8 cellular contexts compared by ENCODE assay signal in genomic region chr1:232950919-232951579, GRCh38. TPM values are rescaled to one million over a fixed set of nuclear protein-coding genes. Genes with fewer than 3 reads are reported as not detected.
DNase-seq lines count a peak whose midpoint lies in the region; ATAC-seq, FAIRE-seq and TF ChIP-seq lines count a peak whose summit lies in the region.

No MANE protein-coding gene starts in this region.

- peaks cover 43% of the 10 kb centered on the region for H3K4me1 Mint-ChIP-seq in stimulated activated memory B cell treated with anti-CD40 and anti-IgM and Interleukin-4, amounts not matched to agents 10 μg/mL and 1 μg/mL and 100 μg/mL, for 72 hours

- no peaks in the 10 kb centered on the region for H3K36me3 ChIP-seq in body of pancreas (replicated peaks in 1 of 2; ENCODE audit: insufficient read depth in 1 of 2, low read depth in 2 of 2)

- TF ChIP-seq POLR2A in GM12892 (IDR thresholded peaks at IDR 0.05; ENCODE audit: low read depth, low read length), result no peak
- no peak for TF ChIP-seq POLR2A in body of pancreas (IDR thresholded peaks at IDR 0.05)

- intact Hi-C loops in body of pancreas (cut with DNase I), result no loop called here

- H3K4me3 Mint-ChIP-seq in stimulated activated memory B cell treated with anti-CD40 and anti-IgM and Interleukin-4, amounts not matched to agents 10 μg/mL and 1 μg/mL and 100 μg/mL, for 72 hours, result peak overlapping the region; percentile 97

- peaks cover 11% of the 10 kb centered on the region for H3K36me3 Mint-ChIP-seq in stimulated activated memory B cell treated with anti-CD40 and anti-IgM and Interleukin-4, amounts not matched to agents 10 μg/mL and 1 μg/mL and 100 μg/mL, for 72 hours

- peak; percentile 61 for FAIRE-seq in GM12892 (lab: Jason Lieb, UNC)

- H3K4me3 ChIP-seq in AG09309 (ENCODE audit: control insufficient read depth, low read depth, low read length) (peak overlapping the region; percentile 100), body of pancreas (peak overlapping the region; percentile 57 to 94)

- no peaks in the 10 kb centered on the region for H3K9me3 ChIP-seq in body of pancreas

- H3K27ac Mint-ChIP-seq in stimulated activated memory B cell treated with anti-CD40 and anti-IgM and Interleukin-4, amounts not matched to agents 10 μg/mL and 1 μg/mL and 100 μg/mL, for 72 hours, result peak overlapping the region; percentile 89

- peak overlapping the region; percentile 57 to 85 (median 78) for H3K27ac ChIP-seq in body of pancreas

- peaks cover 27% of the 10 kb centered on the region for H3K4me1 ChIP-seq in body of pancreas

- no peaks in the 10 kb centered on the region for H3K27me3 ChIP-seq in body of pancreas

- ATAC-seq in HG03108 (IDR thresholded peaks at IDR 0.05; ENCODE audit: unreplicated experiment) (peak; percentile 25), body of pancreas (no peak)
- peak; percentile 42 for ATAC-seq in stimulated activated memory B cell treated with anti-CD40 and anti-IgM and Interleukin-4, amounts not matched to agents 10 μg/mL and 1 μg/mL and 100 μg/mL, for 72 hours

- 4 to 7% methylated on average over 13 of the region's 13 CpGs for WGBS in body of pancreas, 2 donors

- H3K27me3 Mint-ChIP-seq in stimulated activated memory B cell treated with anti-CD40 and anti-IgM and Interleukin-4, amounts not matched to agents 10 μg/mL and 1 μg/mL and 100 μg/mL, for 72 hours, result no peaks in the 10 kb centered on the region

- H3K9me3 Mint-ChIP-seq in stimulated activated memory B cell treated with anti-CD40 and anti-IgM and Interleukin-4, amounts not matched to agents 10 μg/mL and 1 μg/mL and 100 μg/mL, for 72 hours, result no peaks in the 10 kb centered on the region

- DNase-seq in AG09309 (ENCODE audit: low read depth), result no peak
- no peak for DNase-seq in GM12892 (ENCODE audit: insufficient read length)
- DNase-seq in RKO (ENCODE audit: low spot score), result peak; percentile 54
- DNase-seq in body of pancreas, result peak in 2 of 4 donors; percentile 14 to 16
- peak; percentile 29 for DNase-seq in inferior parietal cortex (ENCODE audit: extremely low spot score)
- DNase-seq in NCI-H1048 (lab: John Stamatoyannopoulos, UW), result no peak

- TF ChIP-seq CTCF in AG09309 (IDR thresholded peaks at IDR 0.05; ENCODE audit: control insufficient read depth, insufficient read depth, low read depth, low read length, missing control alignments) (no peak), body of pancreas (IDR thresholded peaks at IDR 0.05) (no peak)

RNA-seq across cellular contexts. Expression of gene NTPCR, which starts 0.6 kb away (rescaled TPM):
- 74.1 TPM for polyA plus RNA-seq in GM12892 (2012; ENCODE audit: missing spikeins)
- 10 to 100 TPM in 1 of 2 donors, 1 to 10 TPM in 1; 8.2 to 14.3 TPM for total RNA-seq in body of pancreas

Comparison
In these comparisons a context has a peak if more than half of its experiments do, and no peak if none do; other contexts are left out.
1. DNase-seq: peak in RKO (single experiment) and inferior parietal cortex (single experiment); none in AG09309 (single experiment), GM12892 (single experiment) and NCI-H1048 (single experiment).